21 cellular contexts compared by ENCODE assay signal in genomic region chr14:72256055-72256454, GRCh38.
DNase-seq lines count a peak whose midpoint lies in the region; ATAC-seq and TF ChIP-seq lines count a peak whose summit lies in the region.
"Had no signal": no experiment of that assay in that cellular context is flagged by ENCODE, and none has a peak within 500 bp of the region (broad histone marks: within the 10 kb centered on the region; RNA-seq: fewer than 3 reads in every experiment).

No MANE protein-coding gene starts in this region.

- H3K36me3 Mint-ChIP-seq in T-helper 2 cell treated with Interferon-gamma antibody and Interleukin-4, amounts not matched to agents 5 μg/mL and 100 μg/mL, for 36 hours (ENCODE audit: low read depth), result no peaks in the 10 kb centered on the region
- H3K36me3 Mint-ChIP-seq: naive thymus-derived CD8-positive, alpha-beta T cell had no signal

- H3K4me3 ChIP-seq in WERI-Rb-1 (ENCODE audit: low read depth, low read length), result no peak overlapping the region
- H3K4me3 ChIP-seq: BLaER1 treated with 17β-estradiol and CSF1 and Interleukin-3, amounts not matched to agents 10 nM and 100 nM; heart left ventricle; K562; pancreas; SJSA1 had no signal

- TF ChIP-seq CTCF in WERI-Rb-1 (IDR thresholded peaks at IDR 0.05; ENCODE audit: low read depth, low read length), result no peak

- peaks cover 5% of the 10 kb centered on the region for H3K9me3 ChIP-seq in WERI-Rb-1 (ENCODE audit: severe bottlenecking)
- H3K9me3 ChIP-seq: pancreas, SJSA1 had no signal

- no peaks in the 10 kb centered on the region for H3K36me3 ChIP-seq in WERI-Rb-1
- H3K36me3 ChIP-seq: heart left ventricle, pancreas, SJSA1 had no signal

- H3K27ac Mint-ChIP-seq in T-helper 2 cell treated with Interferon-gamma antibody and Interleukin-4, amounts not matched to agents 5 μg/mL and 100 μg/mL, for 36 hours, result no peak overlapping the region
- H3K27ac Mint-ChIP-seq: memory B cell; naive thymus-derived CD8-positive, alpha-beta T cell; T-helper 17 cell had no signal

- no peak overlapping the region for H3K4me3 Mint-ChIP-seq in T-helper 2 cell treated with Interferon-gamma antibody and Interleukin-4, amounts not matched to agents 5 μg/mL and 100 μg/mL, for 36 hours
- H3K4me3 Mint-ChIP-seq: memory B cell; naive thymus-derived CD8-positive, alpha-beta T cell; T-helper 17 cell had no signal

- H3K27ac ChIP-seq in WERI-Rb-1, result no peak overlapping the region
- H3K27ac ChIP-seq: BLaER1 treated with 17β-estradiol and CSF1 and Interleukin-3, amounts not matched to agents 10 nM and 100 nM; heart left ventricle; pancreas; SJSA1 had no signal

- no peaks in the 10 kb centered on the region for H3K4me1 Mint-ChIP-seq in T-helper 2 cell treated with Interferon-gamma antibody and Interleukin-4, amounts not matched to agents 5 μg/mL and 100 μg/mL, for 36 hours (ENCODE audit: low read depth)
- H3K4me1 Mint-ChIP-seq: memory B cell; naive thymus-derived CD8-positive, alpha-beta T cell; T-helper 17 cell had no signal

- peak; percentile 8 for DNase-seq in T-helper 2 cell treated with Interferon-gamma antibody and Interleukin-4, amounts not matched to agents 5 μg/mL and 100 μg/mL, for 36 hours (ENCODE audit: low spot score)
- DNase-seq in T-helper 2 cell, result no peak
- peak; percentile 0 for DNase-seq in A172 (ENCODE audit: low spot score)
- DNase-seq in RPMI7951 (ENCODE audit: low read depth), result peak; percentile 2
- DNase-seq in iris pigment epithelial cell (ENCODE audit: low read depth), result peak; percentile 10
- no peak for DNase-seq in WERI-Rb-1
- no peak for DNase-seq in NCI-H1694 treated with DMSO at 0.1 percent for 48 hours (lab: John Stamatoyannopoulos, UW)
- DNase-seq: 8988T; activated CD4-positive, CD25-positive, alpha-beta regulatory T cell treated with anti-CD3 and anti-CD28 coated beads, Interleukin-2, amount 50 U/mL, for 72 hours; HCEC 1CT; heart left ventricle; naive thymus-derived CD8-positive, alpha-beta T cell; NCI-H2029 treated with DMSO at 0.1 percent for 48 hours; NCI-H510A; pancreas; T-helper 17 cell had no signal

- no peaks in the 10 kb centered on the region for H3K9me3 Mint-ChIP-seq in T-helper 2 cell treated with Interferon-gamma antibody and Interleukin-4, amounts not matched to agents 5 μg/mL and 100 μg/mL, for 36 hours

- H3K27me3 Mint-ChIP-seq in T-helper 2 cell treated with Interferon-gamma antibody and Interleukin-4, amounts not matched to agents 5 μg/mL and 100 μg/mL, for 36 hours (ENCODE audit: low read depth), result no peaks in the 10 kb centered on the region

- no peaks in the 10 kb centered on the region for H3K27me3 ChIP-seq in WERI-Rb-1 (ENCODE audit: insufficient read depth, low read depth, severe bottlenecking)
- H3K27me3 ChIP-seq: BLaER1 treated with 17β-estradiol and CSF1 and Interleukin-3, amounts not matched to agents 10 nM and 100 nM; heart left ventricle; pancreas; SJSA1 had no signal

- ATAC-seq in GM21737 (IDR thresholded peaks at IDR 0.05; ENCODE audit: unreplicated experiment), result no peak
- ATAC-seq: heart left ventricle; K562; naive thymus-derived CD8-positive, alpha-beta T cell; pancreas; T-helper 17 cell had no signal

Comparison
In these comparisons a context has a peak if more than half of its experiments do, and no peak if none do; other contexts are left out.
1. DNase-seq: peak in T-helper 2 cell treated with Interferon-gamma antibody and Interleukin-4, amounts not matched to agents 5 μg/mL and 100 μg/mL, for 36 hours (single experiment), A172 (single experiment), RPMI7951 (single experiment) and iris pigment epithelial cell (single experiment); none in T-helper 2 cell (0 of 5), WERI-Rb-1 (single experiment) and NCI-H1694 treated with DMSO at 0.1 percent for 48 hours (single experiment).